Comparison of ENCODE assay signal across 12 cellular contexts in genomic region chr1:214709241-214709640, GRCh38.
A peak's percentile ranks its signal among the peaks of the same experiment; 100 is the strongest.
DNase-seq lines count a peak whose midpoint lies in the region; ATAC-seq and TF ChIP-seq lines count a peak whose summit lies in the region.
"Had no signal": no experiment of that assay in that cellular context is flagged by ENCODE, and none has a peak within 500 bp of the region (broad histone marks: within the 10 kb centered on the region; RNA-seq: fewer than 3 reads in every experiment).

No MANE protein-coding gene starts in this region.

- WGBS in GM23248 (ENCODE audit: low coverage in 1 of 2, low lambda C conversion rate in 2 of 2, missing lambda C conversion rate in 2 of 2), 2 experiments, result 79 to 86% methylated on average over 5 of the region's 5 CpGs
- 60% methylated on average over 5 of the region's 5 CpGs for WGBS in smooth muscle cell (ENCODE audit: low lambda C conversion rate)

- H3K9ac ChIP-seq in GM23248 (no peak overlapping the region), smooth muscle cell (ENCODE audit: low read depth) (peak overlapping the region; percentile 90)

- H3F3A ChIP-seq in GM23248 (ENCODE audit: insufficient read depth), result 0 out of 2 replicates have a peak, but pooled peaks cover 6% of the 10 kb centered on the region
- peaks cover 9% of the 10 kb centered on the region for H3F3A ChIP-seq in smooth muscle cell (ENCODE audit: low read depth)

- in situ Hi-C loops in GM23248 (cut with MboI), result no loop called here

- peak overlapping the region; percentile 9; the same call in 1 of the 2 replicates for H2AFZ ChIP-seq in GM23248
- peak overlapping the region; percentile 47 for H2AFZ ChIP-seq in smooth muscle cell (ENCODE audit: low read depth)

- no peak for DNase-seq in GM23248
- peak; percentile 18 for DNase-seq in M059J (ENCODE audit: low read depth)
- DNase-seq in iris pigment epithelial cell (ENCODE audit: low read depth), result peak; percentile 53
- no peak for DNase-seq in smooth muscle cell (lab: John Stamatoyannopoulos, UW; ENCODE audit: unreplicated experiment)
- DNase-seq in NCI-H2081 (lab: John Stamatoyannopoulos, UW), result no peak
- no peak for DNase-seq in SW 1271 (lab: John Stamatoyannopoulos, UW)
- DNase-seq: ACHN; C1 segment of cervical spinal cord; Calu3; CD4-positive, alpha-beta T cell; DMS 273 treated with DMSO at 0.1 percent for 48 hours had no signal

- H4K20me1 ChIP-seq in GM23248 (ENCODE audit: insufficient read depth) (no peaks in the 10 kb centered on the region), smooth muscle cell (ENCODE audit: low read depth) (no peaks in the 10 kb centered on the region)

- no peak for TF ChIP-seq CTCF in smooth muscle cell (IDR thresholded peaks at IDR 0.05; ENCODE audit: borderline replicate concordance, insufficient read depth, poor library complexity, severe bottlenecking)

- H3K4me3 ChIP-seq in GM23248, result no peak overlapping the region
- H3K4me3 ChIP-seq in smooth muscle cell, result no peak overlapping the region

- H3K27me3 ChIP-seq in GM23248 (replicated peaks; ENCODE audit: insufficient read depth) (no peaks in the 10 kb centered on the region), smooth muscle cell (ENCODE audit: low read depth) (no peaks in the 10 kb centered on the region)

- ATAC-seq in GM21717 (IDR thresholded peaks at IDR 0.05; ENCODE audit: unreplicated experiment), result no peak

- H3K9me3 ChIP-seq in GM23248 (ENCODE audit: low read depth), result no peaks in the 10 kb centered on the region
- no peaks in the 10 kb centered on the region for H3K9me3 ChIP-seq in smooth muscle cell (replicated peaks; ENCODE audit: low read depth)

- H3K4me2 ChIP-seq in GM23248 (ENCODE audit: unreplicated experiment) (no peak overlapping the region), smooth muscle cell (peak overlapping the region; percentile 66)

- H3K9me2 ChIP-seq in GM23248 (ENCODE audit: insufficient read depth), result no peaks in the 10 kb centered on the region

- H3K79me2 ChIP-seq in GM23248 (ENCODE audit: insufficient read depth) (no peaks in the 10 kb centered on the region), smooth muscle cell (ENCODE audit: low read depth) (no peaks in the 10 kb centered on the region)

- H3K4me1 ChIP-seq in GM23248 (ENCODE audit: insufficient read depth) (peaks cover 19% of the 10 kb centered on the region), smooth muscle cell (ENCODE audit: low read depth) (peaks cover 4% of the 10 kb centered on the region)

- peak overlapping the region; percentile 76; the same call in 1 of the 2 replicates for H3K27ac ChIP-seq in GM23248
- no peak overlapping the region for H3K27ac ChIP-seq in smooth muscle cell (ENCODE audit: low read depth)

- H3K36me3 ChIP-seq in GM23248 (ENCODE audit: low read depth) (no peaks in the 10 kb centered on the region), smooth muscle cell (ENCODE audit: low read depth) (no peaks in the 10 kb centered on the region)

Comparison
In these comparisons a context has a peak if more than half of its experiments do, and no peak if none do; other contexts are left out.
1. DNase-seq: peak in M059J (single experiment) and iris pigment epithelial cell (single experiment); none in GM23248 (single experiment), smooth muscle cell (single experiment), NCI-H2081 (0 of 2) and SW 1271 (0 of 2).